8 cellular contexts compared by ENCODE assay signal in genomic region chr21:34072145-34073031, GRCh38. TPM values are rescaled to one million over a fixed set of nuclear protein-coding genes. Genes with fewer than 3 reads are reported as not detected.
DNase-seq lines count a peak whose midpoint lies in the region; ATAC-seq and TF ChIP-seq lines count a peak whose summit lies in the region.

No MANE protein-coding gene starts in this region.

- no peak for ATAC-seq in central memory CD8-positive, alpha-beta T cell (replicated peaks; ENCODE audit: extremely low read depth, poor library complexity, severe bottlenecking)
- peak; percentile 58 to 61 for ATAC-seq in lower lobe of right lung

- peak overlapping the region; percentile 83 for H3K4me3 Mint-ChIP-seq in T-helper 2 cell treated with Interferon-gamma antibody and Interleukin-4, amounts not matched to agents 5 μg/mL and 100 μg/mL, for 36 hours
- H3K4me3 Mint-ChIP-seq in central memory CD8-positive, alpha-beta T cell = peak overlapping the region; percentile 87
- H3K4me3 Mint-ChIP-seq in type B pancreatic cell = peak overlapping the region; percentile 87

- H3K4me1 ChIP-seq in lower lobe of right lung = peaks cover 29% of the 10 kb centered on the region

- peaks cover 31% of the 10 kb centered on the region for H3K36me3 Mint-ChIP-seq in T-helper 2 cell treated with Interferon-gamma antibody and Interleukin-4, amounts not matched to agents 5 μg/mL and 100 μg/mL, for 36 hours (ENCODE audit: low read depth)
- peaks cover 18% of the 10 kb centered on the region for H3K36me3 Mint-ChIP-seq in central memory CD8-positive, alpha-beta T cell (ENCODE audit: insufficient read depth)
- peaks cover 22% of the 10 kb centered on the region for H3K36me3 Mint-ChIP-seq in type B pancreatic cell

- H3K27me3 Mint-ChIP-seq in T-helper 2 cell treated with Interferon-gamma antibody and Interleukin-4, amounts not matched to agents 5 μg/mL and 100 μg/mL, for 36 hours (ENCODE audit: low read depth) = no peaks in the 10 kb centered on the region
- H3K27me3 Mint-ChIP-seq in central memory CD8-positive, alpha-beta T cell = no peaks in the 10 kb centered on the region
- H3K27me3 Mint-ChIP-seq in type B pancreatic cell = peaks cover 6% of the 10 kb centered on the region

- TF ChIP-seq CTCF in lower lobe of right lung (IDR thresholded peaks at IDR 0.05) = no peak
- no peak for TF ChIP-seq CTCF in type B pancreatic cell (conservative IDR thresholded peaks at IDR 0.05)
- no peak for TF ChIP-seq CTCF in GM13977 (IDR thresholded peaks at IDR 0.05; ENCODE audit: extremely low read depth, insufficient read depth, missing control alignments)

- H3K27ac ChIP-seq in lower lobe of right lung = peak overlapping the region; percentile 76

- H3K4me1 Mint-ChIP-seq in T-helper 2 cell treated with Interferon-gamma antibody and Interleukin-4, amounts not matched to agents 5 μg/mL and 100 μg/mL, for 36 hours (ENCODE audit: low read depth) = peaks cover 33% of the 10 kb centered on the region
- H3K4me1 Mint-ChIP-seq in central memory CD8-positive, alpha-beta T cell = peaks cover 38% of the 10 kb centered on the region
- H3K4me1 Mint-ChIP-seq in type B pancreatic cell (ENCODE audit: unreplicated experiment) = peaks cover 27% of the 10 kb centered on the region

- no peaks in the 10 kb centered on the region for H3K9me3 ChIP-seq in lower lobe of right lung

- no peak for DNase-seq in T-helper 2 cell treated with Interferon-gamma antibody and Interleukin-4, amounts not matched to agents 5 μg/mL and 100 μg/mL, for 36 hours (ENCODE audit: low spot score)
- DNase-seq in T-helper 2 cell (no peak), M059J (ENCODE audit: low read depth) (peak; percentile 49), lower lobe of right lung (no peak), type B pancreatic cell (ENCODE audit: extremely low spot score, unreplicated experiment) (peak; percentile 72), GM13977 (ENCODE audit: low spot score) (no peak)
- no peak for DNase-seq in central memory CD8-positive, alpha-beta T cell (ENCODE audit: low spot score in 2 of 2)
- DNase-seq in activated CD4-positive, CD25-positive, alpha-beta regulatory T cell treated with anti-CD3 and anti-CD28 coated beads, Interleukin-2, amount 50 U/mL, for 72 hours = no peak

- peak overlapping the region; percentile 73 for H3K4me3 ChIP-seq in lower lobe of right lung

- no peaks in the 10 kb centered on the region for H3K27me3 ChIP-seq in lower lobe of right lung (ENCODE audit: low read depth)

- no peaks in the 10 kb centered on the region for H3K9me3 Mint-ChIP-seq in T-helper 2 cell treated with Interferon-gamma antibody and Interleukin-4, amounts not matched to agents 5 μg/mL and 100 μg/mL, for 36 hours
- H3K9me3 Mint-ChIP-seq in central memory CD8-positive, alpha-beta T cell = no peaks in the 10 kb centered on the region
- H3K9me3 Mint-ChIP-seq in type B pancreatic cell = no peaks in the 10 kb centered on the region

- H3K36me3 ChIP-seq in lower lobe of right lung = no peaks in the 10 kb centered on the region

- H3K27ac Mint-ChIP-seq in T-helper 2 cell treated with Interferon-gamma antibody and Interleukin-4, amounts not matched to agents 5 μg/mL and 100 μg/mL, for 36 hours = peak overlapping the region; percentile 79
- H3K27ac Mint-ChIP-seq in central memory CD8-positive, alpha-beta T cell (ENCODE audit: low read depth) = peak overlapping the region; percentile 75
- peak overlapping the region; percentile 19 for H3K27ac Mint-ChIP-seq in type B pancreatic cell

- intact Hi-C loops in lower lobe of right lung (cut with DNase I) = no loop called here

- in situ Hi-C loops in GM13977 (cut with MboI; ENCODE audit: low pct_unique_long_range_greater_than_20kb, low sequenced_read_pairs, unreplicated experiment) = no loop called here

RNA-seq across cellular contexts. Expression of gene MRPS6, which starts 1.0 kb away (rescaled TPM):
- total RNA-seq in M059J (2014; rRNA removed; shearing (Covaris generic)) = 46.3 and 72.1 TPM in 2 replicates
- total RNA-seq in lower lobe of right lung = 44.5 TPM
- total RNA-seq in type B pancreatic cell (ENCODE audit: low replicate concordance) = 40.7 and 74.8 TPM in 2 replicates

RNA-seq across cellular contexts. Expression of gene SLC5A3, which starts 1.0 kb away (rescaled TPM):
- total RNA-seq in M059J (2014; rRNA removed; shearing (Covaris generic)) = 21.8 and 33.2 TPM in 2 replicates
- total RNA-seq in lower lobe of right lung (17.4 TPM), type B pancreatic cell (ENCODE audit: low replicate concordance) (11.9 and 28.8 TPM in 2 replicates)

Comparison
In these comparisons a context has a peak if more than half of its experiments do, and no peak if none do; other contexts are left out.
1. DNase-seq: peak in M059J (single experiment) and type B pancreatic cell (single experiment); none in T-helper 2 cell treated with Interferon-gamma antibody and Interleukin-4, amounts not matched to agents 5 μg/mL and 100 μg/mL, for 36 hours (single experiment), T-helper 2 cell (0 of 5), central memory CD8-positive, alpha-beta T cell (0 of 2), lower lobe of right lung (single experiment), activated CD4-positive, CD25-positive, alpha-beta regulatory T cell treated with anti-CD3 and anti-CD28 coated beads, Interleukin-2, amount 50 U/mL, for 72 hours (single experiment) and GM13977 (single experiment).
2. H3K27ac Mint-ChIP-seq: peak in every context shown above with its lines; median percentile 79 in T-helper 2 cell treated with Interferon-gamma antibody and Interleukin-4, amounts not matched to agents 5 μg/mL and 100 μg/mL, for 36 hours; 75 in central memory CD8-positive, alpha-beta T cell; 19 in type B pancreatic cell.
3. Peak in every context shown above with its lines, with median percentiles within 50 percentile points of each other: H3K4me3 Mint-ChIP-seq.